In genomic region chr1:54664364-54664763, GRCh38 we compare ENCODE assay signal across 1 cellular context.
TF ChIP-seq lines count a peak whose summit lies in the region.

No MANE protein-coding gene starts in this region.

TF ChIP-seq in GM23338, 12 proteins besides CTCF, POLR2A, EP300 and RAD21 (continued from another document):
- TF ChIP-seq ZNF462 (CRISPR knock-in tag; IDR thresholded peaks at IDR 0.05) (no peak), NANOG (IDR thresholded peaks at IDR 0.05; ENCODE audit: borderline replicate concordance) (no peak)
